10 cellular contexts compared by ENCODE assay signal in the genomic region with DNA sequence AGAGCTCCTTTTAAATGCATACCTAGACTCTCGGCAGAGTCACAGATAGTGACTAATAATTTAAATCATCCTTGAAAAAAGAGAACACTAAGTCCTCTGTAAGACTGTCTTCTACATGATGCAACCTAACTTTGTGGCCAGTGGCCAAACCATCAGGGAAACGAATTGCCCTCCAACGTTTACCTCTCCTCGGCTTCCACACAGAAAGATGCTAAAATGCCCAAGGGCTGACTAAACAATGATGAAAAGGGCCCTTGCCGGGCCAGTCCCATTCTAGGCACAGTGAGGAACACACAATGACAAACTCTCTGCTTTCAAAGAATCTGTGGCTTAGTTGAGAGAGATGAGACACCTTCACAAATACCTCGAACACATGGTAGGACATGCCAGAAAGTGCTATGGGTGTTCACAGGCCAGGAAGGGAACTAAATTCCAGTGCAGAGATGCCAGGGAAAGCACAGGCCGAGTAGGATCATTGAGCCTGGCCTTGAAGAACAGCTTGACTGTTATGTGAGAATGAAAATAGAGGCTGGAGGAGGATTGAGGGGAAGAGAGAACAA. TPM values are rescaled to one million over a fixed set of nuclear protein-coding genes. Genes with fewer than 3 reads are reported as not detected.
DNase-seq lines count a peak whose midpoint lies in the region; ATAC-seq and TF ChIP-seq lines count a peak whose summit lies in the region.
"Had no signal": no experiment of that assay in that cellular context is flagged by ENCODE, and none has a peak within 500 bp of the region (broad histone marks: within the 10 kb centered on the region; RNA-seq: fewer than 3 reads in every experiment).

No MANE protein-coding gene starts in this region.

- peak overlapping the region; percentile 5 for H3K27ac Mint-ChIP-seq in nephron progenitor cell

- no peak overlapping the region for H3K4me3 ChIP-seq in PC-3 (ENCODE audit: low read length)
- no peak overlapping the region for H3K4me3 ChIP-seq in epithelial cell of esophagus (ENCODE audit: low read length)

- H3K4me1 Mint-ChIP-seq in nephron progenitor cell = no peaks in the 10 kb centered on the region

- H3K4me3 Mint-ChIP-seq in nephron progenitor cell = no peak overlapping the region

- no peaks in the 10 kb centered on the region for H3F3A ChIP-seq in PC-3 (ENCODE audit: low read length, unreplicated experiment)

- no TSS peak for BruUV-seq in PC-3 (replicated peaks; lab: Mats Ljungman, UMichigan)

- TF ChIP-seq CTCF in PC-3 (conservative IDR thresholded peaks at IDR 0.05; ENCODE audit: low read depth, low read length) (no peak), epithelial cell of esophagus (IDR thresholded peaks at IDR 0.05; ENCODE audit: insufficient read depth, low read depth, low read length, missing control alignments) (no peak), nephron progenitor cell (IDR thresholded peaks at IDR 0.05) (no peak), GM13977 (IDR thresholded peaks at IDR 0.05; ENCODE audit: extremely low read depth, insufficient read depth, missing control alignments) (no peak)

- in situ Hi-C loops in Caki2 (cut with HindIII; ENCODE audit: low pct_unique_long_range_greater_than_20kb, low sequenced_read_pairs) (no loop called here), GM13977 (cut with MboI; ENCODE audit: low pct_unique_long_range_greater_than_20kb, low sequenced_read_pairs, unreplicated experiment) (no loop called here), KBM-7 (cut with MboI; ENCODE audit: low pct_unique_long_range_greater_than_20kb, low sequenced_read_pairs) (no loop called here)

- H3K27ac ChIP-seq in PC-3 (ENCODE audit: low read length) = peak overlapping the region; percentile 80

- peaks cover 16% of the 10 kb centered on the region for H3K36me3 ChIP-seq in PC-3 (ENCODE audit: low read depth, low read length)

- H3K27me3 ChIP-seq in PC-3 (ENCODE audit: low read length) = no peaks in the 10 kb centered on the region

- no peaks in the 10 kb centered on the region for H3K9me3 ChIP-seq in PC-3 (ENCODE audit: low read length)

- DNase-seq in Caki2 (ENCODE audit: low read depth) (peak; percentile 53), PC-3 (peak; percentile 89), epithelial cell of esophagus (ENCODE audit: low read depth) (peak; percentile 92), nephron progenitor cell (no peak), GM13977 (ENCODE audit: low spot score) (no peak), NCI-H345 (lab: John Stamatoyannopoulos, UW) (no peak), KBM-7 (no peak)
- DNase-seq in effector CD8-positive, alpha-beta T cell (lab: John Stamatoyannopoulos, UW) = no peak
- DNase-seq: activated CD8-positive, alpha-beta memory T cell treated with anti-CD3 and anti-CD28 coated beads, Interleukin-2, amount 50 U/mL, for 4 hours; glutamatergic neuron had no signal

- peaks cover 69% of the 10 kb centered on the region for H3K36me3 Mint-ChIP-seq in nephron progenitor cell (ENCODE audit: low read depth)

- peak overlapping the region; percentile 47 for H3K4me2 ChIP-seq in PC-3 (ENCODE audit: low read length)

- no peaks in the 10 kb centered on the region for H3K79me2 ChIP-seq in PC-3 (ENCODE audit: low read length)

- peak; percentile 81 for ATAC-seq in PC-3

- POLR2A ChIA-PET in PC-3 (lab: Charles Lee; ENCODE audit: unreplicated experiment) = no interaction called here

- no peak overlapping the region; the same call in 1 of the 2 replicates for H3K9ac ChIP-seq in PC-3 (ENCODE audit: low read length)

- H4K20me1 ChIP-seq in PC-3 (ENCODE audit: low read length) = no peaks in the 10 kb centered on the region

- no peaks in the 10 kb centered on the region for H3K9me3 Mint-ChIP-seq in nephron progenitor cell

- peaks cover 20% of the 10 kb centered on the region for H3K4me1 ChIP-seq in PC-3 (ENCODE audit: insufficient read depth, low read length)

- CTCF ChIA-PET in PC-3 (lab: Charles Lee) = no interaction called here

- H2AFZ ChIP-seq in PC-3 (ENCODE audit: low read length) = no peak overlapping the region

- intact Hi-C loops in PC-3 (cut with micrococcal nuclease) = no loop called here

- no peaks in the 10 kb centered on the region for H3K9me2 ChIP-seq in PC-3 (replicated peaks; ENCODE audit: low read length)

- no peaks in the 10 kb centered on the region for H3K27me3 Mint-ChIP-seq in nephron progenitor cell (ENCODE audit: low read depth, poor library complexity)

RNA-seq across cellular contexts. Expression of a gene that starts 35.3 kb away (rescaled TPM):
- 0.20 and 2.2 TPM in 2 replicates for total RNA-seq in Caki2 (2014; rRNA removed; shearing (Covaris generic); ENCODE audit: low replicate concordance)
- 7.1 and 9.7 TPM in 2 replicates for total RNA-seq in PC-3 (2014; rRNA removed)

RNA-seq across cellular contexts. Expression of a gene that starts 48.8 kb away (rescaled TPM):
- total RNA-seq in Caki2 (2014; rRNA removed; shearing (Covaris generic); ENCODE audit: low replicate concordance) = 15.8 and 16.8 TPM in 2 replicates
- 6.9 and 7.3 TPM in 2 replicates for total RNA-seq in PC-3 (2014; rRNA removed)

RNA-seq across cellular contexts. Expression of a gene that starts 49.2 kb away (rescaled TPM):
- total RNA-seq in Caki2 (2014; rRNA removed; shearing (Covaris generic); ENCODE audit: low replicate concordance) = 104 and 186 TPM in 2 replicates
- 154 and 248 TPM in 2 replicates for total RNA-seq in PC-3 (2014; rRNA removed)

RNA-seq across cellular contexts. Expression of a gene that starts 59.7 kb away (rescaled TPM):
- 3.4 and 13.9 TPM in 2 replicates for total RNA-seq in Caki2 (2014; rRNA removed; shearing (Covaris generic); ENCODE audit: low replicate concordance)
- total RNA-seq in PC-3 (2014; rRNA removed) = 18.8 and 19.1 TPM in 2 replicates

RNA-seq across cellular contexts. Expression of a gene that starts 59.9 kb away (rescaled TPM):
- total RNA-seq in Caki2 (2014; rRNA removed; shearing (Covaris generic); ENCODE audit: low replicate concordance) = 5.7 and 6.4 TPM in 2 replicates
- 0.15 TPM in 1 of 2 replicates, not detected in the other for total RNA-seq in PC-3 (2014; rRNA removed)

Comparison
In these comparisons a context has a peak if more than half of its experiments do, and no peak if none do; other contexts are left out.
1. DNase-seq: peak in Caki2 (single experiment), PC-3 (single experiment) and epithelial cell of esophagus (single experiment); none in nephron progenitor cell (single experiment), GM13977 (single experiment), NCI-H345 (single experiment), KBM-7 (single experiment) and effector CD8-positive, alpha-beta T cell (single experiment).